Comparison of ENCODE assay signal across 8 cellular contexts in genomic region chr5:1118231-1118698, GRCh38. TPM values are rescaled to one million over a fixed set of nuclear protein-coding genes. Genes with fewer than 3 reads are reported as not detected.
A peak's percentile ranks its signal among the peaks of the same experiment; 100 is the strongest.
DNase-seq lines count a peak whose midpoint lies in the region; ATAC-seq and TF ChIP-seq lines count a peak whose summit lies in the region.

No MANE protein-coding gene starts in this region.

- H3K9ac ChIP-seq in smooth muscle cell (ENCODE audit: low read depth), result no peak overlapping the region

- no peak for TF ChIP-seq POLR2A in heart left ventricle (IDR thresholded peaks at IDR 0.05)

- CTCF ChIA-PET in OCI-LY7 (lab: Charles Lee; ENCODE audit: unreplicated experiment), result no interaction called here

- H3K27me3 ChIP-seq in heart left ventricle, result no peaks in the 10 kb centered on the region
- H3K27me3 ChIP-seq in smooth muscle cell (ENCODE audit: low read depth), result no peaks in the 10 kb centered on the region

- peaks cover 0 to 2% of the 10 kb centered on the region in 2 donors for H3K4me1 Mint-ChIP-seq in effector memory CD8-positive, alpha-beta T cell (ENCODE audit: low read depth in 2 of 2)

- H3K4me3 ChIP-seq in heart left ventricle, result no peak overlapping the region
- H3K4me3 ChIP-seq in smooth muscle cell, result no peak overlapping the region
- H3K4me3 ChIP-seq in OCI-LY7 (ENCODE audit: low read depth, low read length, poor library complexity, severe bottlenecking), result no peak overlapping the region

- peak overlapping the region in 11 of 12 donors; percentile 1 to 81 (median 51) for H3K27ac ChIP-seq in heart left ventricle
- H3K27ac ChIP-seq in smooth muscle cell (ENCODE audit: low read depth), result peak overlapping the region; percentile 76
- no peak overlapping the region for H3K27ac ChIP-seq in OCI-LY7 (ENCODE audit: low read depth, low read length, poor library complexity, severe bottlenecking)

- H3K9me3 ChIP-seq in heart left ventricle (no peaks in the 10 kb centered on the region), smooth muscle cell (replicated peaks; ENCODE audit: low read depth) (no peaks in the 10 kb centered on the region), OCI-LY7 (ENCODE audit: low read length) (no peaks in the 10 kb centered on the region)

- H3K36me3 ChIP-seq in heart left ventricle (no peaks in the 10 kb centered on the region), smooth muscle cell (ENCODE audit: low read depth) (no peaks in the 10 kb centered on the region), OCI-LY7 (ENCODE audit: insufficient read depth, low read length) (no peaks in the 10 kb centered on the region)

- no peaks in the 10 kb centered on the region for H3K9me3 Mint-ChIP-seq in effector memory CD8-positive, alpha-beta T cell

- TF ChIP-seq CTCF in heart left ventricle (IDR thresholded peaks at IDR 0.05), result no peak
- TF ChIP-seq CTCF in smooth muscle cell (IDR thresholded peaks at IDR 0.05; ENCODE audit: borderline replicate concordance, insufficient read depth, poor library complexity, severe bottlenecking), result no peak
- TF ChIP-seq CTCF in OCI-LY7 (conservative IDR thresholded peaks at IDR 0.05; ENCODE audit: low read length), result no peak

- H3K4me3 Mint-ChIP-seq in effector memory CD8-positive, alpha-beta T cell, result no peak overlapping the region

- no peaks in the 10 kb centered on the region for H4K20me1 ChIP-seq in smooth muscle cell (ENCODE audit: low read depth)
- H4K20me1 ChIP-seq in OCI-LY7 (ENCODE audit: insufficient read depth, low read length), result no peaks in the 10 kb centered on the region

- ATAC-seq in heart left ventricle (peak in 1 of 4 donors; percentile 38), GM21737 (IDR thresholded peaks at IDR 0.05; ENCODE audit: unreplicated experiment) (no peak)
- ATAC-seq in effector memory CD8-positive, alpha-beta T cell (replicated peaks), result no peak

- peak overlapping the region; percentile 48 for H3K4me2 ChIP-seq in smooth muscle cell
- no peak overlapping the region for H3K4me2 ChIP-seq in OCI-LY7 (ENCODE audit: low read length)

- no peaks in the 10 kb centered on the region for H3K9me2 ChIP-seq in OCI-LY7 (ENCODE audit: insufficient read depth, low read length)

- no TSS peak for BruUV-seq in OCI-LY7 (replicated peaks; lab: Mats Ljungman, UMichigan)

- POLR2A ChIA-PET in OCI-LY7 (lab: Charles Lee), result no interaction called here

- H2AFZ ChIP-seq in smooth muscle cell (ENCODE audit: low read depth) (no peak overlapping the region), OCI-LY7 (ENCODE audit: low read length) (no peak overlapping the region)

- intact Hi-C loops in heart left ventricle (cut with DNase I) (no loop called here), OCI-LY7 (cut with micrococcal nuclease; ENCODE audit: unreplicated experiment) (no loop called here)

- H3K79me2 ChIP-seq in smooth muscle cell (ENCODE audit: low read depth) (no peaks in the 10 kb centered on the region), OCI-LY7 (ENCODE audit: insufficient read depth, low read depth, low read length) (no peaks in the 10 kb centered on the region)

- DNase-seq in NCI-H1417 (lab: John Stamatoyannopoulos, UW), result peak in 2 of 3 experiments; percentile 28 to 88
- no peak for DNase-seq in NCI-H1417 treated with DMSO at 0.1 percent for 48 hours (lab: John Stamatoyannopoulos, UW)
- DNase-seq in RPMI8226, result peak; percentile 88
- peak in 2 of 5 donors; percentile 70 to 77 for DNase-seq in heart left ventricle
- DNase-seq in smooth muscle cell (lab: John Stamatoyannopoulos, UW; ENCODE audit: unreplicated experiment), result no peak
- DNase-seq in OCI-LY7 (ENCODE audit: low spot score), result no peak
- no peak for DNase-seq in effector memory CD8-positive, alpha-beta T cell

- H3K4me1 ChIP-seq in heart left ventricle (peaks cover 0 to 51% (median 29%) of the 10 kb centered on the region in 12 donors), smooth muscle cell (ENCODE audit: low read depth) (peaks cover 13% of the 10 kb centered on the region), OCI-LY7 (ENCODE audit: insufficient read depth, low read length, poor library complexity, severe bottlenecking) (no peaks in the 10 kb centered on the region)

- no peak overlapping the region for H3K27ac Mint-ChIP-seq in effector memory CD8-positive, alpha-beta T cell

- peaks cover 2% of the 10 kb centered on the region for H3F3A ChIP-seq in smooth muscle cell (ENCODE audit: low read depth)

- H3K27me3 Mint-ChIP-seq in effector memory CD8-positive, alpha-beta T cell, result peaks cover 0 to 20% of the 10 kb centered on the region in 2 donors

- 30 to 40% (median 36%) methylated on average over 16 of the region's 16 CpGs for WGBS in heart left ventricle, 4 donors
- WGBS in smooth muscle cell (ENCODE audit: low lambda C conversion rate), result 49% methylated on average over 16 of the region's 16 CpGs

- H3K36me3 Mint-ChIP-seq in effector memory CD8-positive, alpha-beta T cell (ENCODE audit: insufficient read depth), result peaks cover 5% of the 10 kb centered on the region

RNA-seq across cellular contexts. Expression of gene SLC12A7, which starts 6.4 kb away (rescaled TPM):
- total RNA-seq in heart left ventricle, result 100 to 1,000 TPM in 7 of 9 donors, 10 to 100 TPM in 2; 77.0 to 159 (median 132) TPM
- polyA plus RNA-seq in heart left ventricle, result 10 to 100 TPM; 66.3 to 74.5 TPM
- total RNA-seq in smooth muscle cell, result 6.1 and 8.3 TPM in 2 replicates
- polyA plus RNA-seq in smooth muscle cell, result 13.4 and 15.2 TPM in 2 replicates
- total RNA-seq in OCI-LY7 (2014; rRNA removed; shearing (Covaris generic)), result not detected in 2 replicates
- total RNA-seq in OCI-LY7 (2022), result 0.06 TPM in 1 of 2 replicates, not detected in the other

Comparison
In these comparisons a context has a peak if more than half of its experiments do, and no peak if none do; other contexts are left out.
1. DNase-seq: peak in NCI-H1417 (2 of 3) and RPMI8226 (single experiment); none in NCI-H1417 treated with DMSO at 0.1 percent for 48 hours (single experiment), smooth muscle cell (single experiment), OCI-LY7 (single experiment) and effector memory CD8-positive, alpha-beta T cell (0 of 3).